8 cellular contexts compared by ENCODE assay signal in genomic region chrX:11787564-11787963, GRCh38. TPM values are rescaled to one million over a fixed set of nuclear protein-coding genes. Genes with fewer than 3 reads are reported as not detected.
DNase-seq lines count a peak whose midpoint lies in the region; ATAC-seq and TF ChIP-seq lines count a peak whose summit lies in the region.

No MANE protein-coding gene starts in this region.

- intact Hi-C loops in lower lobe of right lung (cut with DNase I) = no loop called here

- no peaks in the 10 kb centered on the region for H3K36me3 Mint-ChIP-seq in chondrocyte (ENCODE audit: low read depth)

- peak; percentile 61 for TF ChIP-seq CTCF in AG04449 (IDR thresholded peaks at IDR 0.05; ENCODE audit: insufficient read depth, low read length, missing control alignments)
- peak; percentile 75 for TF ChIP-seq CTCF in chondrocyte (IDR thresholded peaks at IDR 0.05)
- TF ChIP-seq CTCF in lower lobe of right lung (IDR thresholded peaks at IDR 0.05) = peak; percentile 55

- H3K27ac Mint-ChIP-seq in chondrocyte (ENCODE audit: unreplicated experiment) = no peak overlapping the region

- H3K27me3 Mint-ChIP-seq in chondrocyte (ENCODE audit: low read depth) = no peaks in the 10 kb centered on the region

- H3K4me3 ChIP-seq in AG04449 (ENCODE audit: low read depth, low read length) (no peak overlapping the region), H7 (ENCODE audit: insufficient read depth, low read depth, low read length) (no peak overlapping the region), lower lobe of right lung (peak overlapping the region; percentile 29)

- POLR2A ChIA-PET in AG04449 (lab: Yijun Ruan, JAX) = no interaction called here

- H3K9me3 ChIP-seq in lower lobe of right lung = no peaks in the 10 kb centered on the region

- H3K4me1 Mint-ChIP-seq in chondrocyte (ENCODE audit: low read depth) = no peaks in the 10 kb centered on the region

- ATAC-seq in lower lobe of right lung = peak; percentile 67 to 73
- ATAC-seq in GM21360 (IDR thresholded peaks at IDR 0.05; ENCODE audit: unreplicated experiment) = no peak

- no peaks in the 10 kb centered on the region for H3K9me3 Mint-ChIP-seq in chondrocyte (ENCODE audit: low read depth)

- H3K4me1 ChIP-seq in lower lobe of right lung = no peaks in the 10 kb centered on the region

- no peaks in the 10 kb centered on the region for H3K27me3 ChIP-seq in H7 (ENCODE audit: control insufficient read depth, insufficient read depth, low read length)
- no peaks in the 10 kb centered on the region for H3K27me3 ChIP-seq in lower lobe of right lung (ENCODE audit: low read depth)

- DNase-seq in AG04449 (ENCODE audit: low read depth, low spot score) (no peak), H7 (peak; percentile 87), chondrocyte (ENCODE audit: low spot score) (no peak), lower lobe of right lung (peak; percentile 54), SHP77 treated with DMSO at 0.1 percent for 48 hours (lab: John Stamatoyannopoulos, UW) (no peak)
- DNase-seq in activated CD4-positive, alpha-beta T cell treated with anti-CD3 and anti-CD28 coated beads for 24 hours (ENCODE audit: low read depth in 2 of 2) = peak; percentile 50 to 70
- peak; percentile 37 to 67 (median 65) for DNase-seq in stimulated activated CD4-positive, alpha-beta T cell treated with anti-CD3 and anti-CD28 coated beads, TNF-alpha, amount 100 ng/mL, for 24 hours (ENCODE audit: low read depth in 3 of 3)

- no peaks in the 10 kb centered on the region for H3K36me3 ChIP-seq in H7 (replicated peaks; ENCODE audit: control insufficient read depth, insufficient read depth, low read length)
- H3K36me3 ChIP-seq in lower lobe of right lung = no peaks in the 10 kb centered on the region

- CTCF ChIA-PET in AG04449 (lab: Yijun Ruan, JAX) = interaction anchor here (0.6 to 2.9 kb wide), 13 partner anchors 9 to 984 kb away, joined by 3 to 16 read pairs (median 3); no protein-coding TSS in a partner anchor

- no peak overlapping the region for H3K4me3 Mint-ChIP-seq in chondrocyte (ENCODE audit: unreplicated experiment)

- H3K27ac ChIP-seq in lower lobe of right lung = no peak overlapping the region

RNA-seq across cellular contexts. Expression of gene MSL3, which starts 29.5 kb away (rescaled TPM):
- 29.7 and 34.7 TPM in 2 replicates for total RNA-seq in H7 (2014; rRNA removed; shearing (Covaris generic))
- total RNA-seq in chondrocyte (22.0 to 25.2 TPM (median 24.2 TPM) in 3 replicates), lower lobe of right lung (34.9 TPM)

Comparison
In these comparisons a context has a peak if more than half of its experiments do, and no peak if none do; other contexts are left out.
1. DNase-seq: peak in H7 (single experiment), activated CD4-positive, alpha-beta T cell treated with anti-CD3 and anti-CD28 coated beads for 24 hours (2 of 2), lower lobe of right lung (single experiment) and stimulated activated CD4-positive, alpha-beta T cell treated with anti-CD3 and anti-CD28 coated beads, TNF-alpha, amount 100 ng/mL, for 24 hours (3 of 3); none in AG04449 (single experiment), chondrocyte (single experiment) and SHP77 treated with DMSO at 0.1 percent for 48 hours (single experiment).
2. Peak in every context shown above with its lines, with median percentiles within 50 percentile points of each other: CTCF ChIP-seq.